In the genomic region with DNA sequence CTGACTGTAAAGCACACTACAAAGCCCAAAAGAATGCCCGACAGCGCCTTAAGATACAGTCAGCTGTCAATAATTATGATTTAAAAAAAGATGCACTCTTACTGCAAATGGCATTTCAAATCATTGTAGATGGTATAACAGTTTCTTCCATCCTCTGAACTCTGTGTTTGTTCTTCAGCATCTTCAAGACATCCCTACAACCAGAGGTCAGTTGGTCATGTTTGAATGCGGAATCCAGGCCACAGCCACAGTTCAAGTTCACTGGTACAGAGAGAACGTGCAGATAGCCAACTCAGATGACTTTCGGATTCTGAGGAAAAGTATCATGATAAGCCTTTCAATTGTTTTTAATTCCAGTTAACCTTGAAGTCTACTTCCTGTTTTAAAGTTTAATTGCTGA, we compare ENCODE assay signal across 19 cellular contexts. TPM values are rescaled to one million over a fixed set of nuclear protein-coding genes. Genes with fewer than 3 reads are reported as not detected.
A peak's percentile ranks its signal among the peaks of the same experiment; 100 is the strongest.
DNase-seq lines count a peak whose midpoint lies in the region; ATAC-seq, FAIRE-seq and TF ChIP-seq lines count a peak whose summit lies in the region.
"Had no signal": no experiment of that assay in that cellular context is flagged by ENCODE, and none has a peak within 500 bp of the region (broad histone marks: within the 10 kb centered on the region; RNA-seq: fewer than 3 reads in every experiment).

No MANE protein-coding gene starts in this region.

- no peaks in the 10 kb centered on the region for H3K9me3 ChIP-seq in adrenal gland (replicated peaks in 1 of 3)
- no peaks in the 10 kb centered on the region for H3K9me3 ChIP-seq in keratinocyte (ENCODE audit: control insufficient read depth, low read depth, low read length)
- no peaks in the 10 kb centered on the region for H3K9me3 ChIP-seq in gastrocnemius medialis
- H3K9me3 ChIP-seq: upper lobe of left lung had no signal

- 38 to 49% (median 46%) methylated on average over 5 of the region's 5 CpGs for WGBS in adrenal gland, 4 donors

- no peaks in the 10 kb centered on the region for H3K79me2 ChIP-seq in keratinocyte (ENCODE audit: control insufficient read depth, insufficient read depth, low read length)

- peak overlapping the region in 3 of 5 donors; percentile 34 to 62 (median 49) for H3K27ac ChIP-seq in adrenal gland
- H3K27ac ChIP-seq in keratinocyte (ENCODE audit: control insufficient read depth, insufficient read depth, low read length): no peak overlapping the region
- peak overlapping the region; percentile 81 to 88 (median 87) for H3K27ac ChIP-seq in gastrocnemius medialis
- H3K27ac ChIP-seq: SJCRH30 had no signal

- intact Hi-C loops in adrenal gland (cut with DNase I) (no loop called here), gastrocnemius medialis (cut with DNase I; ENCODE audit: low total_unique reads) (no loop called here)

- H4K20me1 ChIP-seq in keratinocyte (ENCODE audit: control insufficient read depth, extremely low read depth, insufficient read depth, low read length): no peaks in the 10 kb centered on the region

- peak; percentile 35 for DNase-seq in CD1c-positive myeloid dendritic cell (ENCODE audit: extremely low spot score)
- peak in 5 of 7 donors; percentile 22 to 45 (median 32) for DNase-seq in adrenal gland
- DNase-seq in keratinocyte (ENCODE audit: low read depth, low spot score): no peak
- no peak for DNase-seq in gastrocnemius medialis
- no peak for DNase-seq in DMS53 treated with DMSO at 0.1 percent for 48 hours (lab: John Stamatoyannopoulos, UW; ENCODE audit: unreplicated experiment)
- DNase-seq in SIG-M5 (lab: John Stamatoyannopoulos, UW): no peak
- DNase-seq: activated CD4-positive, CD25-positive, alpha-beta regulatory T cell; activated naive CD8-positive, alpha-beta T cell treated with anti-CD3 and anti-CD28 coated beads, Interleukin-2, amount 50 U/mL, for 24 hours; NCI-H2029 treated with DMSO at 0.1 percent for 48 hours; NCI-H526; SJCRH30; upper lobe of left lung had no signal

- peak; percentile 38 to 46 for ATAC-seq in gastrocnemius medialis
- ATAC-seq in HG03442 (IDR thresholded peaks at IDR 0.05; ENCODE audit: unreplicated experiment): no peak
- no peak for ATAC-seq in HG03025 (IDR thresholded peaks at IDR 0.05; ENCODE audit: low FRiP score, unreplicated experiment)

- H3K4me3 ChIP-seq in adrenal gland (peak overlapping the region in 1 of 4 donors; percentile 39), keratinocyte (ENCODE audit: control insufficient read depth in 2 of 3, extremely low read depth in 1 of 3, insufficient read depth in 2 of 3, low read depth in 1 of 3, low read length in 3 of 3) (no peak overlapping the region), gastrocnemius medialis (peak overlapping the region; percentile 10 to 34 (median 26))
- H3K4me3 ChIP-seq: SJCRH30 had no signal

- no peak overlapping the region for H3K4me2 ChIP-seq in keratinocyte (ENCODE audit: control insufficient read depth, extremely low read depth, insufficient read depth, low read depth, low read length)

- dilution Hi-C loops in keratinocyte (cut with MboI; ENCODE audit: extremely low pct_ligation_motif_present, low sequenced_read_pairs): no loop called here

- TF ChIP-seq POLR2A in adrenal gland (IDR thresholded peaks at IDR 0.05): no peak
- TF ChIP-seq POLR2A in gastrocnemius medialis (IDR thresholded peaks at IDR 0.05): no peak

- no peaks in the 10 kb centered on the region for H3K9me1 ChIP-seq in keratinocyte (ENCODE audit: control insufficient read depth, extremely low read depth, insufficient read depth, low read length)

- no peaks in the 10 kb centered on the region for H3K27me3 ChIP-seq in adrenal gland
- no peaks in the 10 kb centered on the region for H3K27me3 ChIP-seq in keratinocyte (ENCODE audit: control insufficient read depth, extremely low read depth, insufficient read depth, low read length)
- no peaks in the 10 kb centered on the region for H3K27me3 ChIP-seq in gastrocnemius medialis
- H3K27me3 ChIP-seq: SJCRH30, upper lobe of left lung had no signal

- H3K9ac ChIP-seq in keratinocyte (ENCODE audit: control insufficient read depth, extremely low read depth, insufficient read depth, low read length): no peak overlapping the region

- H3K4me1 ChIP-seq in adrenal gland (replicated peaks in 1 of 2) (peaks cover 6 to 21% of the 10 kb centered on the region in 2 donors), keratinocyte (ENCODE audit: control insufficient read depth, extremely low read depth, insufficient read depth, low read length) (peaks cover 2% of the 10 kb centered on the region), gastrocnemius medialis (peaks cover 45% of the 10 kb centered on the region in 2 donors)

- TF ChIP-seq CTCF in adrenal gland (IDR thresholded peaks at IDR 0.05) (no peak), keratinocyte (optimal IDR thresholded peaks at IDR 0.05 in 1 of 3, IDR thresholded peaks at IDR 0.05 in 1 of 3, conservative IDR thresholded peaks at IDR 0.05 in 1 of 3; ENCODE audit: extremely low read depth in 1 of 3, insufficient read depth in 2 of 3, low read length in 3 of 3) (no peak), gastrocnemius medialis (IDR thresholded peaks at IDR 0.05 in 4 of 5, conservative IDR thresholded peaks at IDR 0.05 in 1 of 5) (no peak)

- FAIRE-seq in keratinocyte (lab: Jason Lieb, UNC): peak; percentile 29
- FAIRE-seq: bronchial epithelial cell had no signal

- no peak overlapping the region for H2AFZ ChIP-seq in keratinocyte (ENCODE audit: control insufficient read depth, low read length)

- H3K36me3 ChIP-seq in adrenal gland (replicated peaks in 1 of 2) (no peaks in the 10 kb centered on the region), keratinocyte (ENCODE audit: control insufficient read depth in 2 of 2, extremely low read depth in 1 of 2, insufficient read depth in 2 of 2, low read length in 2 of 2) (no peaks in the 10 kb centered on the region), gastrocnemius medialis (no peaks in the 10 kb centered on the region)
- H3K36me3 ChIP-seq: SJCRH30, upper lobe of left lung had no signal

- in situ Hi-C loops in gastrocnemius medialis (cut with MboI; ENCODE audit: low sequenced_read_pairs in 4 of 4): no loop called here

RNA-seq across cellular contexts. Expression of a gene that starts 8.7 kb away (rescaled TPM):
- total RNA-seq in adrenal gland (1 to 10 TPM in 2 of 8 donors, under 1 TPM in 5, not detected in 1; 0.39 to 5.3 (median 0.86) TPM), gastrocnemius medialis (100 to 1,000 TPM in 3 of 4 donors, 10 to 100 TPM in 1; 99.0 to 801 (median 294) TPM)
- polyA plus RNA-seq in adrenal gland (1 to 10 TPM; 2.9 to 7.8 (median 3.7) TPM), keratinocyte (0.55 to 1.5 TPM (median 0.76 TPM) in 3 replicates)
- polyA plus RNA-seq in keratinocyte (2011; ENCODE audit: low read depth): not detected
- 0.52 and 0.80 TPM in 2 replicates for polyA plus RNA-seq in keratinocyte (2011; cell fraction: cytosol; rRNA removed)
- 0.45 and 0.73 TPM in 2 replicates for polyA plus RNA-seq in keratinocyte (2011; cell fraction: nucleus; rRNA removed)
- polyA plus RNA-seq in keratinocyte (2012; ENCODE audit: low replicate concordance): 0.18 and 0.61 TPM in 2 replicates
- polyA minus RNA-seq in keratinocyte: 0.61 to 0.66 TPM in 2 of 3 replicates, not detected in the other
- not detected for polyA minus RNA-seq in keratinocyte (2011; cell fraction: cytosol; rRNA and poly(A)+ RNA removed)
- not detected in 2 replicates for polyA minus RNA-seq in keratinocyte (2011; cell fraction: nucleus; rRNA and poly(A)+ RNA removed)
- total RNA-seq: bronchial epithelial cell, Daoy, dermis microvascular lymphatic vessel endothelial cell, IMR-90, SJCRH30, upper lobe of left lung had no signal
- polyA plus RNA-seq: AG04450, IMR-90 had no signal

RNA-seq across cellular contexts. Expression of a gene that starts 30.3 kb away (rescaled TPM):
- total RNA-seq in adrenal gland (under 1 TPM in 4 of 8 donors, not detected in 4; 0.14 to 0.52 (median 0.48) TPM), gastrocnemius medialis (1 to 10 TPM in 1 of 4 donors, under 1 TPM in 2, not detected in 1; 0.70 to 4.8 (median 0.94) TPM)
- polyA plus RNA-seq in adrenal gland (under 1 TPM in 2 of 3 donors, not detected in 1; 0.17 to 0.66 TPM), keratinocyte (0.10 TPM in 1 of 3 replicates, not detected in the others)
- polyA plus RNA-seq in keratinocyte (2011; ENCODE audit: low read depth): not detected
- polyA plus RNA-seq in keratinocyte (2011; cell fraction: cytosol; rRNA removed): not detected in 2 replicates
- polyA plus RNA-seq in keratinocyte (2011; cell fraction: nucleus; rRNA removed): not detected in 2 replicates
- not detected in 2 replicates for polyA plus RNA-seq in keratinocyte (2012; ENCODE audit: low replicate concordance)
- not detected in 3 replicates for polyA minus RNA-seq in keratinocyte
- not detected for polyA minus RNA-seq in keratinocyte (2011; cell fraction: cytosol; rRNA and poly(A)+ RNA removed)
- not detected in 2 replicates for polyA minus RNA-seq in keratinocyte (2011; cell fraction: nucleus; rRNA and poly(A)+ RNA removed)
- total RNA-seq: bronchial epithelial cell, Daoy, dermis microvascular lymphatic vessel endothelial cell, IMR-90, SJCRH30, upper lobe of left lung had no signal
- polyA plus RNA-seq: IMR-90 had no signal

Comparison
In these comparisons a context has a peak if more than half of its experiments do, and no peak if none do; other contexts are left out.
1. DNase-seq: peak in CD1c-positive myeloid dendritic cell (single experiment) and adrenal gland (5 of 7); none in keratinocyte (single experiment), gastrocnemius medialis (0 of 2), DMS53 treated with DMSO at 0.1 percent for 48 hours (single experiment) and SIG-M5 (single experiment).
2. H3K4me3 ChIP-seq: peak in gastrocnemius medialis (4 of 4); none in keratinocyte (0 of 3).
3. ATAC-seq: peak in gastrocnemius medialis (2 of 2); none in HG03442 (single experiment) and HG03025 (single experiment).
4. RNA of a gene that starts 8.7 kb away (total RNA-seq): 99.0 to 801 TPM in gastrocnemius medialis; 0.39 to 5.3 TPM in adrenal gland; every median in the first group is over 10 times any median in the second.